In the genomic region with DNA sequence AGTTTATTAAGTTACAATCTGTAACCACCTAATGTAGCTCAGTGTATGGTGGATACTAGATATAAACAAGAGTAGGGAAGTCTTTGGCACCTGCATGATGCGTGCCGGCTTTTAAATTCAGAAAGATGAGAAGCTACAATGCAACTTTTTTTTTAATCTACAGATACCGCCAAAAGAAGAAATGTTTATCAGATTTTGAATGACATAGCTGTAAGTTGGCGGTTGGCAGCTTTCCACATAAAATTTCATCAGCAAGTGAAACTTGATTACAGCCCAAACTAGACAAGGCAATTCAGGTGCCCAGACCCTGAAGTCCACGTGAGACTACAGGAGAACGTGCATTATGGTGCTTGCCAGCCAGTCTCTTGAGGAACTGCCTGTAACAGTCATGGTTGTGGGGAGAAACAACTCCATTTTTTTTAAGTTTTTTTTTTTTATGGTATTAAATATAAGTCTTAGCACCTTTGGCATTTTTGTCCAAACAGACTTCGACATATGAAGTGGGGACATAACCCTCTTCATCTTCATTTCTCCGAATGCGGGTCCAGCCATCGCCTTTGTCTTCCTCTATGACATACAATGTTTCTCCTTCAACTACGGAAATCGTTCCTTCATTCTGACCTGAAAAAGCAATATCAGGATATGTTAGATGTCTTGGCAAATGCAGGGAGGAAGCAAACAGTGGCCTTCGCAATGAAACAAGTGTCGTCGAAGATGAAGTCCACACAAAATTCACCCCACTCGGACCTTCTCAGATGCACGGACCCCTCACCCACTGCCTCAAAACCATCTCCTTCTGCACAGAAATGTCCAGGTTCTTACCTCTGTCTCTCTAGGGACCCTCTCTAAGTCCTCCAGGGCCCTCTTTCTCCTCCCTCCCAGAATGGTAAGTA, we compare ENCODE assay signal across 12 cellular contexts.
DNase-seq lines count a peak whose midpoint lies in the region; FAIRE-seq and TF ChIP-seq lines count a peak whose summit lies in the region.
"Had no signal": no experiment of that assay in that cellular context is flagged by ENCODE, and none has a peak within 500 bp of the region (broad histone marks: within the 10 kb centered on the region; RNA-seq: fewer than 3 reads in every experiment).

No MANE protein-coding gene starts in this region.

- peaks cover 3% of the 10 kb centered on the region for H3K9me3 Mint-ChIP-seq in astrocyte (ENCODE audit: unreplicated experiment)

- WGBS in sigmoid colon, 2 donors = 87 to 95% methylated on average over 17 of the region's 17 CpGs

- H3K36me3 ChIP-seq in KMS-11 (ENCODE audit: insufficient read depth) (no peaks in the 10 kb centered on the region), astrocyte (ENCODE audit: insufficient read depth, low read length) (peaks cover 3% of the 10 kb centered on the region), sigmoid colon (peaks cover 37 to 69% (median 52%) of the 10 kb centered on the region in 4 donors)

- H3K4me3 ChIP-seq in KMS-11 (IDR thresholded peaks at IDR 0.05; ENCODE audit: insufficient read depth, low read depth, low read length) (no peak overlapping the region), astrocyte (ENCODE audit: insufficient read depth, low read depth, low read length) (no peak overlapping the region), sigmoid colon (no peak overlapping the region)
- H3K4me3 ChIP-seq: thoracic aorta had no signal

- no peak for TF ChIP-seq POLR2A in sigmoid colon (IDR thresholded peaks at IDR 0.05)

- H2AFZ ChIP-seq in KMS-11 (ENCODE audit: low read depth) (no peak overlapping the region), astrocyte (ENCODE audit: low read depth, low read length) (no peak overlapping the region)

- H3K4me1 ChIP-seq in KMS-11 (ENCODE audit: low read depth, poor library complexity, severe bottlenecking) (peaks cover 75% of the 10 kb centered on the region), astrocyte (ENCODE audit: insufficient read depth, low read length) (peaks cover 4% of the 10 kb centered on the region), sigmoid colon (peaks cover 0 to 26% (median 24%) of the 10 kb centered on the region in 4 donors)

- intact Hi-C loops in sigmoid colon (cut with DNase I) = no loop called here

- H3K27me3 ChIP-seq in KMS-11 (ENCODE audit: insufficient read depth, low read depth) (no peaks in the 10 kb centered on the region), astrocyte (ENCODE audit: insufficient read depth, low read length) (no peaks in the 10 kb centered on the region), sigmoid colon (no peaks in the 10 kb centered on the region)

- H3K79me2 ChIP-seq in KMS-11 (ENCODE audit: insufficient read depth, low read depth) (no peaks in the 10 kb centered on the region), astrocyte (ENCODE audit: insufficient read depth, low read length) (no peaks in the 10 kb centered on the region)

- H3K4me2 ChIP-seq in KMS-11 (peak overlapping the region; percentile 43; the same call in 1 of the 2 replicates), astrocyte (ENCODE audit: low read length) (no peak overlapping the region)

- H3K9ac ChIP-seq in KMS-11 (peak overlapping the region; percentile 59; the same call in 1 of the 2 replicates), astrocyte (ENCODE audit: low read length) (no peak overlapping the region)

- no peak for TF ChIP-seq EP300 in sigmoid colon (IDR thresholded peaks at IDR 0.05)

- no peaks in the 10 kb centered on the region for H4K20me1 ChIP-seq in KMS-11 (ENCODE audit: insufficient read depth)
- H4K20me1 ChIP-seq in astrocyte (ENCODE audit: insufficient read depth, low read length) = no peaks in the 10 kb centered on the region

- no peak for FAIRE-seq in astrocyte (lab: Jason Lieb, UNC)

- H3K27me3 Mint-ChIP-seq in astrocyte (ENCODE audit: low read depth, unreplicated experiment) = no peaks in the 10 kb centered on the region

- H3K4me1 Mint-ChIP-seq in astrocyte (ENCODE audit: low read depth, unreplicated experiment) = no peaks in the 10 kb centered on the region

- H3K9me3 ChIP-seq in astrocyte (ENCODE audit: insufficient read depth, low read depth, low read length) (no peaks in the 10 kb centered on the region), sigmoid colon (no peaks in the 10 kb centered on the region)
- H3K9me3 ChIP-seq: thoracic aorta had no signal

- no peak for TF ChIP-seq CTCF in KMS-11 (conservative IDR thresholded peaks at IDR 0.05; ENCODE audit: low read depth, low read length)
- TF ChIP-seq CTCF in astrocyte (IDR thresholded peaks at IDR 0.05; ENCODE audit: insufficient read depth, low read depth, low read length) = no peak
- no peak for TF ChIP-seq CTCF in sigmoid colon (IDR thresholded peaks at IDR 0.05)

- no peak overlapping the region for H3K4me3 Mint-ChIP-seq in astrocyte (ENCODE audit: unreplicated experiment)

- peak overlapping the region; percentile 91 for H3K27ac ChIP-seq in KMS-11
- H3K27ac ChIP-seq in astrocyte (ENCODE audit: low read depth, low read length) = no peak overlapping the region
- H3K27ac ChIP-seq in sigmoid colon = no peak overlapping the region
- H3K27ac ChIP-seq: thoracic aorta had no signal

- DNase-seq in T-helper 9 cell (peak; percentile 41), astrocyte (ENCODE audit: low read depth) (no peak), NCI-H774 (lab: John Stamatoyannopoulos, UW) (no peak), NCI-H1694 (lab: John Stamatoyannopoulos, UW) (no peak), sigmoid colon (no peak)
- peak; percentile 14 for DNase-seq in stimulated activated CD8-positive, alpha-beta memory T cell treated with anti-CD3 and anti-CD28 coated beads, Interleukin-15, amount 100 ng/mL, for 1 hour (ENCODE audit: low read depth)
- DNase-seq: H7, midbrain, NCI-H1417, SHP77 had no signal

- H3K36me3 Mint-ChIP-seq in astrocyte (ENCODE audit: low read depth, unreplicated experiment) = peaks cover 30% of the 10 kb centered on the region

- peak overlapping the region; percentile 66 for H3K27ac Mint-ChIP-seq in astrocyte (ENCODE audit: unreplicated experiment)

Comparison
In these comparisons a context has a peak if more than half of its experiments do, and no peak if none do; other contexts are left out.
1. DNase-seq: peak in T-helper 9 cell (single experiment) and stimulated activated CD8-positive, alpha-beta memory T cell treated with anti-CD3 and anti-CD28 coated beads, Interleukin-15, amount 100 ng/mL, for 1 hour (single experiment); none in astrocyte (single experiment), NCI-H774 (single experiment), NCI-H1694 (single experiment) and sigmoid colon (single experiment).